Comparison of ENCODE assay signal across 25 cellular contexts in genomic region chr2:178204987-178205386, GRCh38. TPM values are rescaled to one million over a fixed set of nuclear protein-coding genes. Genes with fewer than 3 reads are reported as not detected.
DNase-seq lines count a peak whose midpoint lies in the region; ATAC-seq, FAIRE-seq and TF ChIP-seq lines count a peak whose summit lies in the region.
"Had no signal": no experiment of that assay in that cellular context is flagged by ENCODE, and none has a peak within 500 bp of the region (broad histone marks: within the 10 kb centered on the region; RNA-seq: fewer than 3 reads in every experiment).

No MANE protein-coding gene starts in this region.

- H3K27me3 Mint-ChIP-seq in CD8-positive, alpha-beta T cell (ENCODE audit: low read depth): peaks cover 29% of the 10 kb centered on the region

- H3K9me3 ChIP-seq in A673 (ENCODE audit: low read depth, low read length, poor library complexity, severe bottlenecking): no peaks in the 10 kb centered on the region
- no peaks in the 10 kb centered on the region for H3K9me3 ChIP-seq in K562 (replicated peaks; ENCODE audit: control insufficient read depth, insufficient read depth, low read depth, low read length)
- H3K9me3 ChIP-seq in neuronal stem cell (replicated peaks in 1 of 2; ENCODE audit: control insufficient read depth in 2 of 2, insufficient read depth in 1 of 2, low read depth in 1 of 2, low read length in 2 of 2): no peaks in the 10 kb centered on the region
- no peaks in the 10 kb centered on the region for H3K9me3 ChIP-seq in thyroid gland
- no peaks in the 10 kb centered on the region for H3K9me3 ChIP-seq in CD8-positive, alpha-beta T cell (ENCODE audit: low read length)
- H3K9me3 ChIP-seq: SK-N-SH had no signal

- no peaks in the 10 kb centered on the region for H3K36me3 Mint-ChIP-seq in CD8-positive, alpha-beta T cell
- H3K36me3 Mint-ChIP-seq: CD8-positive, alpha-beta memory T cell had no signal

- no peak overlapping the region for H2BK15ac ChIP-seq in neuronal stem cell (ENCODE audit: low read length)

- in situ Hi-C loops in K562 (cut with MboI): no loop called here

- no peak overlapping the region for H2AFZ ChIP-seq in K562 (ENCODE audit: low read depth, low read length)
- H2AFZ ChIP-seq in neuronal stem cell (ENCODE audit: low read length): peak overlapping the region; percentile 7

- H3K4me3 ChIP-seq in A673 (ENCODE audit: low read depth, low read length, poor library complexity, severe bottlenecking): no peak overlapping the region
- H3K4me3 ChIP-seq in K562: no peak overlapping the region
- H3K4me3 ChIP-seq in neuronal stem cell (ENCODE audit: low read length in 2 of 2): no peak overlapping the region
- H3K4me3 ChIP-seq in thyroid gland (replicated peaks in 1 of 3): no peak overlapping the region
- H3K4me3 ChIP-seq in CD8-positive, alpha-beta T cell (ENCODE audit: low read depth, low read length): no peak overlapping the region

- no peaks in the 10 kb centered on the region for H3K9me3 Mint-ChIP-seq in CD8-positive, alpha-beta T cell

- H3K4me2 ChIP-seq in K562 (ENCODE audit: insufficient read depth, low read length) (no peak overlapping the region), neuronal stem cell (ENCODE audit: insufficient read depth, low read length, poor library complexity, severe bottlenecking) (no peak overlapping the region)

- H2AK5ac ChIP-seq in neuronal stem cell (ENCODE audit: low read depth, low read length): no peak overlapping the region

- H4K8ac ChIP-seq in neuronal stem cell (ENCODE audit: low read depth, low read length): no peak overlapping the region

- H2BK12ac ChIP-seq in neuronal stem cell (ENCODE audit: low read length): no peak overlapping the region

- H3K23ac ChIP-seq in neuronal stem cell (ENCODE audit: low read depth, low read length, poor library complexity): no peak overlapping the region

- no peak overlapping the region for H4K91ac ChIP-seq in neuronal stem cell (ENCODE audit: low read depth, low read length, poor library complexity)

- TF ChIP-seq EP300 in K562 (IDR thresholded peaks at IDR 0.05; ENCODE audit: low read length): no peak

- DNase-seq in A673 (ENCODE audit: low spot score) (peak; percentile 80), NCI-H446 treated with DMSO at 0.1 percent for 48 hours (lab: John Stamatoyannopoulos, UW) (peak; percentile 50), K562 (ENCODE audit: extremely low read depth in 1 of 4, low spot score in 3 of 4) (no peak), neuronal stem cell (ENCODE audit: low spot score) (no peak), left lobe of liver (ENCODE audit: low spot score) (no peak), thyroid gland (no peak)
- no peak for DNase-seq in NK-92 treated with Interleukin-12 subunit alpha and Interleukin-12 subunit beta, amount 100 ng/mL, for 24 hours (lab: John Stamatoyannopoulos, UW)
- DNase-seq in CD8-positive, alpha-beta T cell: no peak
- DNase-seq: 8988T; AML-193; Calu3; CD8-positive, alpha-beta memory T cell; DMS153; H7; KBM-7; MV-4-11; NCI-H1105 treated with DMSO at 0.1 percent for 48 hours; NCI-H2029 treated with DMSO at 0.1 percent for 48 hours; NCI-H226; NCI-H524 treated with DMSO at 0.1 percent for 48 hours; SIG-M5; SK-N-SH had no signal

- H3K4me1 ChIP-seq in A673 (ENCODE audit: insufficient read depth, low read length, poor library complexity, severe bottlenecking): peaks cover 59% of the 10 kb centered on the region
- H3K4me1 ChIP-seq in K562 (replicated peaks in 1 of 2; ENCODE audit: control insufficient read depth in 2 of 2, insufficient read depth in 2 of 2, low read length in 2 of 2): peaks cover 3 to 13% of the 10 kb centered on the region in 2 experiments; a peak in 3 of 5 replicates
- H3K4me1 ChIP-seq in neuronal stem cell (ENCODE audit: control insufficient read depth in 2 of 2, insufficient read depth in 1 of 2, low read depth in 1 of 2, low read length in 2 of 2): peaks cover 3 to 5% of the 10 kb centered on the region in 2 donors
- no peaks in the 10 kb centered on the region for H3K4me1 ChIP-seq in thyroid gland
- no peaks in the 10 kb centered on the region for H3K4me1 ChIP-seq in CD8-positive, alpha-beta T cell (ENCODE audit: insufficient read depth, low read length)

- no peak overlapping the region for H2BK5ac ChIP-seq in neuronal stem cell (ENCODE audit: low read length)

- H3K36me3 ChIP-seq in A673 (ENCODE audit: insufficient read depth, low read length, poor library complexity, severe bottlenecking): no peaks in the 10 kb centered on the region
- no peaks in the 10 kb centered on the region for H3K36me3 ChIP-seq in K562 (ENCODE audit: control insufficient read depth, insufficient read depth, low read length)
- no peaks in the 10 kb centered on the region for H3K36me3 ChIP-seq in neuronal stem cell (replicated peaks in 1 of 2; ENCODE audit: control insufficient read depth in 2 of 2, insufficient read depth in 2 of 2, low read length in 2 of 2)
- no peaks in the 10 kb centered on the region for H3K36me3 ChIP-seq in thyroid gland
- H3K36me3 ChIP-seq in CD8-positive, alpha-beta T cell (ENCODE audit: insufficient read depth, low read length): no peaks in the 10 kb centered on the region

- no peak overlapping the region for H3K9ac ChIP-seq in K562 (ENCODE audit: insufficient read depth in 1 of 2, low read depth in 2 of 2, low read length in 2 of 2)
- no peak overlapping the region for H3K9ac ChIP-seq in neuronal stem cell (ENCODE audit: low read depth, low read length, poor library complexity)
- H3K9ac ChIP-seq: SK-N-SH had no signal

- no peak for TF ChIP-seq RAD21 in K562 (CRISPR knock-in tag; conservative IDR thresholded peaks at IDR 0.05 in 1 of 2, IDR thresholded peaks at IDR 0.05 in 1 of 2)

- FAIRE-seq in K562 (lab: Jason Lieb, UNC): no peak
- FAIRE-seq: G401.6, GM12892 had no signal

- POLR2A ChIA-PET in A673 (lab: Charles Lee; ENCODE audit: low non-redundant PET): interaction anchor here (0.5 to 0.8 kb wide), 2 partner anchors 10 kb away, joined by 4 to 5 read pairs; partner anchors contain the start of gene OSBPL6
- POLR2A ChIA-PET in K562 (lab: Yijun Ruan, JAX): interaction anchor here (1.2 kb wide), 1 partner anchor 10 kb away, joined by 5 read pairs; no protein-coding TSS in a partner anchor
- POLR2A ChIA-PET in CD8-positive, alpha-beta T cell (lab: Charles Lee): no interaction called here

- CTCF ChIA-PET in A673 (lab: Charles Lee): interaction anchor here (0.6 kb wide), 2 partner anchors 9 to 1040 kb away, joined by 3 read pairs; no protein-coding TSS in a partner anchor
- CTCF ChIA-PET in K562 (lab: Yijun Ruan, JAX; ENCODE audit: low intra/inter-chr PET ratio): no interaction called here
- CTCF ChIA-PET in CD8-positive, alpha-beta T cell (lab: Charles Lee): no interaction called here

- H3K9me1 ChIP-seq in K562 (ENCODE audit: control insufficient read depth, insufficient read depth, low read length): no peaks in the 10 kb centered on the region

- WGBS in K562 (ENCODE audit: insufficient coverage, low coverage, missing lambda C conversion rate): 13% methylated on average over 2 of the region's 2 CpGs
- no CpG with 5 or more reads among the region's 2 CpGs for WGBS in neuronal stem cell (ENCODE audit: extremely low coverage in 2 of 2, insufficient read length in 2 of 2, insufficient replicate concordance in 1 of 2), 2 donors
- WGBS in thyroid gland, 2 donors: 65 to 73% methylated on average over 2 of the region's 2 CpGs

- H3K79me1 ChIP-seq in neuronal stem cell (ENCODE audit: low read depth, low read length): no peaks in the 10 kb centered on the region

- TF ChIP-seq POLR2A in K562 (conservative IDR thresholded peaks at IDR 0.05): no peak
- TF ChIP-seq POLR2A in thyroid gland (IDR thresholded peaks at IDR 0.05): no peak

- no peak for TF ChIP-seq CTCF in A673 (conservative IDR thresholded peaks at IDR 0.05; ENCODE audit: low read depth, low read length)
- TF ChIP-seq CTCF in K562 (IDR thresholded peaks at IDR 0.05 in 2 of 3, conservative IDR thresholded peaks at IDR 0.05 in 1 of 3; ENCODE audit: insufficient read depth in 2 of 3, low read depth in 1 of 3, low read length in 3 of 3): no peak
- TF ChIP-seq CTCF in thyroid gland (IDR thresholded peaks at IDR 0.05): no peak
- no peak for TF ChIP-seq CTCF in CD8-positive, alpha-beta T cell (IDR thresholded peaks at IDR 0.05)

- H3K18ac ChIP-seq in neuronal stem cell (ENCODE audit: low read length): no peak overlapping the region

- BruUV-seq in A673 (replicated peaks; lab: Mats Ljungman, UMichigan): no TSS peak
- no TSS peak for BruUV-seq in K562 (replicated peaks; lab: Mats Ljungman, UMichigan)

- H3K4me3 Mint-ChIP-seq in CD8-positive, alpha-beta T cell: no peak overlapping the region
- H3K4me3 Mint-ChIP-seq: CD8-positive, alpha-beta memory T cell had no signal

- intact Hi-C loops in A673 (cut with micrococcal nuclease; ENCODE audit: unreplicated experiment) (no loop called here), K562 (cut with micrococcal nuclease) (loop anchor here (1.0 to 5.0 kb wide), 3 partner anchors 37 to 223 kb away; partner anchors contain the start of gene RBM45), thyroid gland (cut with DNase I) (no loop called here)
- intact Hi-C loops in CD8-positive, alpha-beta T cell (cut with DNase I, micrococcal nuclease): no loop called here

- H2BK120ac ChIP-seq in neuronal stem cell (ENCODE audit: low read depth, low read length): no peak overlapping the region

- no peak overlapping the region for H3K14ac ChIP-seq in neuronal stem cell (ENCODE audit: low read length)

- no peak; the same call in 2 of the 3 replicates for ATAC-seq in K562
- no peak for ATAC-seq in left lobe of liver
- ATAC-seq in CD8-positive, alpha-beta T cell: no peak
- ATAC-seq: Panc1 had no signal

- H3K27me3 ChIP-seq in A673 (replicated peaks; ENCODE audit: insufficient read depth, low read depth, low read length, poor library complexity) (no peaks in the 10 kb centered on the region), K562 (ENCODE audit: control insufficient read depth in 2 of 2, insufficient read depth in 2 of 2, low read length in 2 of 2) (no peaks in the 10 kb centered on the region; a peak in 2 of 5 replicates), neuronal stem cell (ENCODE audit: control insufficient read depth in 3 of 3, insufficient read depth in 3 of 3, low read depth in 1 of 3, low read length in 3 of 3) (no peaks in the 10 kb centered on the region), thyroid gland (no peaks in the 10 kb centered on the region)
- H3K27me3 ChIP-seq in CD8-positive, alpha-beta T cell (ENCODE audit: insufficient read depth, low read length): no peaks in the 10 kb centered on the region

- H3K79me2 ChIP-seq in K562 (ENCODE audit: control insufficient read depth, insufficient read depth, low read length): peaks cover 3% of the 10 kb centered on the region; the same call in 1 of the 3 replicates

- H3K4ac ChIP-seq in neuronal stem cell (ENCODE audit: low read length): no peak overlapping the region

- H3K27ac Mint-ChIP-seq in CD8-positive, alpha-beta T cell: no peak overlapping the region
- H3K27ac Mint-ChIP-seq: CD8-positive, alpha-beta memory T cell had no signal

- H3K27ac ChIP-seq in A673 (ENCODE audit: low read depth, low read length, poor library complexity, severe bottlenecking) (peak overlapping the region; percentile 33), K562 (ENCODE audit: extremely low read depth, low read depth, low read length) (no peak overlapping the region), neuronal stem cell (replicated peaks; ENCODE audit: low read length) (no peak overlapping the region), thyroid gland (no peak overlapping the region)
- no peak overlapping the region for H3K27ac ChIP-seq in CD8-positive, alpha-beta T cell (ENCODE audit: low read depth, low read length)

- 0 out of 2 replicates have a peak, but pooled peaks cover 4% of the 10 kb centered on the region for H4K20me1 ChIP-seq in K562 (replicated peaks; ENCODE audit: control insufficient read depth, insufficient read depth, low read length)

- peaks cover 3% of the 10 kb centered on the region for H3K4me1 Mint-ChIP-seq in CD8-positive, alpha-beta T cell (ENCODE audit: low read depth)
- H3K4me1 Mint-ChIP-seq: CD8-positive, alpha-beta memory T cell had no signal

RNA-seq across cellular contexts. Expression of gene OSBPL6, which starts 10.7 kb away (rescaled TPM):
- total RNA-seq in A673 (2021): 19.3 and 20.3 TPM in 2 replicates
- total RNA-seq in K562 (2011; cell fraction: chromatin; rRNA removed; ENCODE audit: low replicate concordance): 14.3 and 23.6 TPM in 2 replicates
- total RNA-seq in K562 (2011; cell fraction: nucleolus; rRNA removed): 5.0 and 7.1 TPM in 2 replicates
- 6.3 and 9.2 TPM in 2 replicates for total RNA-seq in K562 (2011; cell fraction: nucleoplasm; rRNA removed)
- total RNA-seq in K562 (2014; rRNA removed): 5.7 and 6.7 TPM in 2 replicates
- 9.3 and 10.2 TPM in 2 replicates for total RNA-seq in K562 (2014; rRNA removed; fragmentation: Illumina TruSeq; extraction: Trizol)
- 5.9 and 6.0 TPM in 2 replicates for total RNA-seq in K562 (2015; rRNA removed; fragmentation: Illumina TruSeq; extraction: Trizol)
- total RNA-seq in K562 (2021): 12.6 TPM in 2 replicates
- 12.7 and 23.4 TPM in 2 replicates for polyA plus RNA-seq in K562 (2011; rRNA removed)
- 9.5 and 16.3 TPM in 2 replicates for polyA plus RNA-seq in K562 (2011; cell fraction: cytosol; rRNA removed)
- polyA plus RNA-seq in K562 (2011; cell fraction: nucleus; rRNA removed): 14.7 and 21.3 TPM in 2 replicates
- 7.3 and 8.4 TPM in 2 replicates for polyA plus RNA-seq in K562 (2012)
- polyA plus RNA-seq in K562 (2014; fragmentation: Illumina TruSeq; extraction: Trizol): 11.1 and 12.0 TPM in 2 replicates
- 1 to 10 TPM; 3.4 to 3.8 TPM for polyA plus RNA-seq in K562 (2014; fragmentation: Nextera tagmentation; extraction: Ambion mirVana)
- 9.3 and 9.5 TPM in 2 replicates for polyA plus RNA-seq in K562 (2014; rRNA removed)
- 16.7 and 29.6 TPM in 2 replicates for polyA minus RNA-seq in K562 (2011; rRNA and poly(A)+ RNA removed)
- polyA minus RNA-seq in K562 (2011; cell fraction: cytosol; rRNA and poly(A)+ RNA removed): 9.8 and 13.0 TPM in 2 replicates
- polyA minus RNA-seq in K562 (2011; cell fraction: nucleus; rRNA and poly(A)+ RNA removed): 9.3 and 20.9 TPM in 2 replicates
- polyA plus RNA-seq in neuronal stem cell (2013, experiment 1 of 2): 6.8 TPM
- polyA plus RNA-seq in neuronal stem cell (2013, experiment 2 of 2): 6.8 TPM
- 1.8 TPM for total RNA-seq in left lobe of liver
- total RNA-seq in thyroid gland: 1 to 10 TPM; 2.1 to 5.3 (median 3.2) TPM
- under 1 TPM in 1 of 2 experiments, not detected in 1; 0.11 TPM for total RNA-seq in CD8-positive, alpha-beta T cell

Comparison
In these comparisons a context has a peak if more than half of its experiments do, and no peak if none do; other contexts are left out.
1. DNase-seq: peak in A673 (single experiment) and NCI-H446 treated with DMSO at 0.1 percent for 48 hours (single experiment); none in K562 (0 of 4), neuronal stem cell (single experiment), NK-92 treated with Interleukin-12 subunit alpha and Interleukin-12 subunit beta, amount 100 ng/mL, for 24 hours (single experiment), left lobe of liver (single experiment), thyroid gland (0 of 2) and CD8-positive, alpha-beta T cell (0 of 7).